19 cellular contexts compared by ENCODE assay signal in genomic region chr3:84960994-84961393, GRCh38. TPM values are rescaled to one million over a fixed set of nuclear protein-coding genes. Genes with fewer than 3 reads are reported as not detected.
A peak's percentile ranks its signal among the peaks of the same experiment; 100 is the strongest.
DNase-seq lines count a peak whose midpoint lies in the region; TF ChIP-seq lines count a peak whose summit lies in the region.
"Had no signal": no experiment of that assay in that cellular context is flagged by ENCODE, and none has a peak within 500 bp of the region (broad histone marks: within the 10 kb centered on the region; RNA-seq: fewer than 3 reads in every experiment).

No MANE protein-coding gene starts in this region.

- H3K27me3 Mint-ChIP-seq in endothelial cell (ENCODE audit: unreplicated experiment) = peaks cover 13% of the 10 kb centered on the region
- H3K27me3 Mint-ChIP-seq in neural crest cell (ENCODE audit: low read depth) = peaks cover 65% of the 10 kb centered on the region

- WGBS in HUES64 = 36% methylated on average over 7 of the region's 7 CpGs

- H3K27ac Mint-ChIP-seq in endothelial cell (ENCODE audit: unreplicated experiment) = no peak overlapping the region
- H3K27ac Mint-ChIP-seq in neural crest cell (ENCODE audit: unreplicated experiment) = no peak overlapping the region
- H3K27ac Mint-ChIP-seq: activated CD4-positive, alpha-beta T cell treated with anti-CD3 and anti-CD28 coated beads for 36 hours; activated naive CD8-positive, alpha-beta T cell treated with anti-CD3 and anti-CD28 coated beads, Interleukin-2, amount 10 ng/mL, durations not matched to agents 7 days and 5 days; T-helper 1 cell treated with Interleukin-12 subunit alpha and Interleukin-12 subunit beta and Interleukin-4 antibody, amounts not matched to agents 30 μg/mL and 1 μg/mL, for 36 hours had no signal

- POLR2A ChIA-PET in RWPE1 (lab: Yijun Ruan, JAX; ENCODE audit: low non-redundant PET) = no interaction called here

- H3K4me1 Mint-ChIP-seq in endothelial cell (ENCODE audit: unreplicated experiment) = peaks cover 20% of the 10 kb centered on the region
- H3K4me1 Mint-ChIP-seq in neural crest cell = peaks cover 43% of the 10 kb centered on the region

- H3K27ac ChIP-seq in HUES64 (ENCODE audit: low read depth, low read length) (no peak overlapping the region), RWPE1 (no peak overlapping the region)
- H3K27ac ChIP-seq: colonic mucosa, Peyer's patch, right atrium auricular region, upper lobe of left lung had no signal

- H3K27me3 ChIP-seq in HUES64 (ENCODE audit: insufficient read depth, low read length) = peaks cover 17% of the 10 kb centered on the region

- H3K9ac ChIP-seq in HUES64 (ENCODE audit: low read depth, low read length) = no peak overlapping the region

- H3K9me3 Mint-ChIP-seq in endothelial cell (ENCODE audit: unreplicated experiment) (no peaks in the 10 kb centered on the region), neural crest cell (no peaks in the 10 kb centered on the region)
- H3K9me3 Mint-ChIP-seq: activated naive CD8-positive, alpha-beta T cell treated with anti-CD3 and anti-CD28 coated beads, Interleukin-2, amount 10 ng/mL, durations not matched to agents 7 days and 5 days; T-helper 1 cell treated with Interleukin-12 subunit alpha and Interleukin-12 subunit beta and Interleukin-4 antibody, amounts not matched to agents 30 μg/mL and 1 μg/mL, for 36 hours had no signal

- CTCF ChIA-PET in RWPE1 (lab: Yijun Ruan, JAX) = no interaction called here

- H3K4me1 ChIP-seq in HUES64 (ENCODE audit: insufficient read depth, low read length) = peaks cover 54% of the 10 kb centered on the region
- H3K4me1 ChIP-seq: colonic mucosa had no signal

- H3K36me3 ChIP-seq in HUES64 (ENCODE audit: insufficient read depth, low read length) = no peaks in the 10 kb centered on the region
- H3K36me3 ChIP-seq: colonic mucosa, Peyer's patch, right atrium auricular region, upper lobe of left lung had no signal

- TF ChIP-seq CTCF in endothelial cell (IDR thresholded peaks at IDR 0.05; ENCODE audit: unreplicated experiment) (no peak), neural crest cell (conservative IDR thresholded peaks at IDR 0.05) (no peak), RWPE1 (conservative IDR thresholded peaks at IDR 0.05; ENCODE audit: low read depth) (no peak)

- H3K4me3 ChIP-seq in HUES64 (ENCODE audit: low read length) = peak overlapping the region; percentile 89
- H3K4me3 ChIP-seq: colonic mucosa, Peyer's patch, upper lobe of left lung had no signal

- H3K4me3 Mint-ChIP-seq in endothelial cell (ENCODE audit: unreplicated experiment) (peak overlapping the region; percentile 75), neural crest cell (peak overlapping the region; percentile 80)
- H3K4me3 Mint-ChIP-seq: activated CD4-positive, alpha-beta T cell treated with anti-CD3 and anti-CD28 coated beads for 36 hours; activated naive CD8-positive, alpha-beta T cell treated with anti-CD3 and anti-CD28 coated beads, Interleukin-2, amount 10 ng/mL, durations not matched to agents 7 days and 5 days; T-helper 1 cell treated with Interleukin-12 subunit alpha and Interleukin-12 subunit beta and Interleukin-4 antibody, amounts not matched to agents 30 μg/mL and 1 μg/mL, for 36 hours had no signal

- H3K36me3 Mint-ChIP-seq in endothelial cell (ENCODE audit: low read depth, unreplicated experiment) = no peaks in the 10 kb centered on the region
- H3K36me3 Mint-ChIP-seq in neural crest cell (ENCODE audit: low read depth) = no peaks in the 10 kb centered on the region
- H3K36me3 Mint-ChIP-seq: activated naive CD8-positive, alpha-beta T cell treated with anti-CD3 and anti-CD28 coated beads, Interleukin-2, amount 10 ng/mL, durations not matched to agents 7 days and 5 days had no signal

- no peaks in the 10 kb centered on the region for H3K9me3 ChIP-seq in HUES64 (ENCODE audit: insufficient read depth, low read depth, low read length)
- H3K9me3 ChIP-seq: colonic mucosa, Peyer's patch, right atrium auricular region, upper lobe of left lung had no signal

- DNase-seq in Ammon's horn (ENCODE audit: low spot score) (peak; percentile 23), endothelial cell (ENCODE audit: low spot score) (no peak), neural crest cell (ENCODE audit: low read depth, low spot score) (no peak), RWPE1 (ENCODE audit: low spot score) (no peak), ureter (ENCODE audit: low spot score) (no peak), putamen (ENCODE audit: low spot score) (no peak)
- DNase-seq in activated CD4-positive, alpha-beta T cell treated with anti-CD3 and anti-CD28 coated beads for 4 hours = no peak
- DNase-seq: activated CD4-positive, alpha-beta T cell treated with anti-CD3 and anti-CD28 coated beads for 36 hours; activated naive CD8-positive, alpha-beta T cell treated with anti-CD3 and anti-CD28 coated beads, Interleukin-2, amount 10 ng/mL, durations not matched to agents 7 days and 5 days; Calu3; colonic mucosa; NCI-H2029; NCI-H524 treated with DMSO at 0.1 percent for 48 hours; Peyer's patch; stimulated activated CD4-positive, alpha-beta T cell treated with anti-CD3 and anti-CD28 coated beads, Interleukin-4, amount 100 ng/mL, for 24 hours had no signal

RNA-seq across cellular contexts. Expression of gene CADM2, which starts 2.2 kb away (rescaled TPM):
- 6.9 TPM for polyA plus RNA-seq in HUES64 (2013, experiment 1 of 2)
- polyA plus RNA-seq in HUES64 (2013, experiment 2 of 2) = 7.7 TPM
- total RNA-seq in endothelial cell (ENCODE audit: unreplicated experiment) (0.97 TPM), neural crest cell (3.5 and 4.2 TPM in 2 replicates), ureter (6.9 TPM)
